In the genomic region with DNA sequence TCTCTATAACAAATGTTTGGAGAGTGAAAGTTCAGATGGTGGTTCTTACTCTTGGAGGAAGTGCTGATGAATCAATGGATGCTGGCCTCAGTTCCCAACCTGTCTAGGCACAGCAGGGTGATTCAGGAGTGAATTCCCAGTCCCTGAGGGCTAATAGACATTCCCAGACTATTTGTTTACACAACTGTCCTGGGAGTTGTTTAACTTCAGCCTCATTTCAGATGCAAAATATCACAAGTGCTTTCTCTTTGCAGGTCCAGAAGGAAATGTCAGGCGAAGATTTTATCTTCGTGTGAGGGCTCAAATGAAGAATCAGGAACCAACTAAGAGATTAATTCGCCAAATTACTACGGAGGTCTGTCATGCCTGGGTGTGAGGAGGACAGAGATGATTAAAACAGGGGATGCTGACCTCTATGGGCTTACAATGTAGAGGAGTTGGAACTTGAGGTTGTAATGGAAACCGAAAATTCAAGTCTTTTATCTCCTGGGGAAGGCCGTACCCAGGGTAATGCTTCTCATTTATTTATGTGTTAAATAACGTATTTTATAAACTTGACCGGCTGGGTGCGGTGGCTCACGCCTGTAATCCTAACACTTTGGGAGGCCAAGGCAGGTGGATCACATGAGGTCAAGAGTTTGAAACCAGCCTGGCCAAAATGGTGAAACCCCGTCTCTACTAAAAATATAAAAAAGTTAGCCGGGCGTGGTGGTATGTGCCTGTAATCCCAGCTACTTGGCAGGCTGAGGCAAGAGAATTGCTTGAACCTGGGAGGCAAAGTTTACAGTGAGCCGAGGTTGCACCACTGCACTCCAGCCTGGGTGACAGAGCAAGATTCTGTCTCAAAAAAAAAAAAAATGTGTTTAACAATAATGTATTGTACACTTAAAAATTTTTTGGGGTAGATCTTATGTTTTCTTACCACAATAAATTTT, we compare ENCODE assay signal across 17 cellular contexts. TPM values are rescaled to one million over a fixed set of nuclear protein-coding genes. Genes with fewer than 3 reads are reported as not detected.
DNase-seq lines count a peak whose midpoint lies in the region; ATAC-seq and TF ChIP-seq lines count a peak whose summit lies in the region.
"Had no signal": no experiment of that assay in that cellular context is flagged by ENCODE, and none has a peak within 500 bp of the region (broad histone marks: within the 10 kb centered on the region; RNA-seq: fewer than 3 reads in every experiment).

No MANE protein-coding gene starts in this region.

- no peaks in the 10 kb centered on the region for H3K9me2 ChIP-seq in Karpas-422 (replicated peaks; ENCODE audit: insufficient read depth, low read length)

- H4K20me1 ChIP-seq in Karpas-422 (ENCODE audit: insufficient read depth, low read depth, low read length), result no peaks in the 10 kb centered on the region

- DNase-seq in EL, result peak; percentile 17
- no peak for DNase-seq in Karpas-422
- peak; percentile 13 for DNase-seq in astrocyte of the spinal cord (ENCODE audit: low read depth, low spot score)
- no peak for DNase-seq in left lobe of liver (ENCODE audit: low spot score)
- no peak for DNase-seq in NCI-H774 (lab: John Stamatoyannopoulos, UW)
- no peak for DNase-seq in HT-29 (ENCODE audit: low spot score)
- DNase-seq: activated CD8-positive, alpha-beta T cell treated with anti-CD3 and anti-CD28 coated beads for 36 hours; activated T-cell treated with anti-CD3 and anti-CD28 coated beads, Interleukin-2, amount 50 U/mL, for 24 hours; CD4-positive, CD25-positive, alpha-beta regulatory T cell; cortex of kidney; NCI-H187; right cardiac atrium; SIG-M5; T-helper 17 cell had no signal

- ATAC-seq in left lobe of liver, result peak; percentile 67
- no peak for ATAC-seq in GM18868 (IDR thresholded peaks at IDR 0.05; ENCODE audit: unreplicated experiment)
- ATAC-seq in GM21825 (IDR thresholded peaks at IDR 0.05; ENCODE audit: unreplicated experiment), result no peak
- ATAC-seq: activated CD8-positive, alpha-beta T cell treated with anti-CD3 and anti-CD28 coated beads for 36 hours; HCT116; right cardiac atrium; T-helper 17 cell had no signal

- H3K4me1 ChIP-seq in Karpas-422 (ENCODE audit: low read length), result peaks cover 33% of the 10 kb centered on the region

- H3K27me3 ChIP-seq in Karpas-422 (ENCODE audit: low read length), result no peaks in the 10 kb centered on the region

- no peak overlapping the region for H3K9ac ChIP-seq in Karpas-422 (ENCODE audit: low read length)

- H3K4me2 ChIP-seq in Karpas-422 (ENCODE audit: low read depth, low read length, poor library complexity, severe bottlenecking), result peak overlapping the region; percentile 46

- in situ Hi-C loops in astrocyte of the spinal cord (cut with HindIII; ENCODE audit: low sequenced_read_pairs), result no loop called here

- no peak for TF ChIP-seq CTCF in astrocyte of the spinal cord (IDR thresholded peaks at IDR 0.05; ENCODE audit: low read depth, low read length)

- H2AFZ ChIP-seq in Karpas-422 (ENCODE audit: low read length), result no peak overlapping the region

- H3K36me3 ChIP-seq in Karpas-422 (ENCODE audit: insufficient read depth, low read length), result no peaks in the 10 kb centered on the region; the same call in 1 of the 2 replicates

- H3K9me3 ChIP-seq in Karpas-422 (ENCODE audit: low read length), result peaks cover 5% of the 10 kb centered on the region

- H3K27ac ChIP-seq in Karpas-422 (ENCODE audit: low read length), result no peak overlapping the region

- H3K4me3 ChIP-seq in Karpas-422 (ENCODE audit: low read length) (no peak overlapping the region), astrocyte of the spinal cord (ENCODE audit: low read depth, low read length) (no peak overlapping the region)

- no peaks in the 10 kb centered on the region for H3K79me2 ChIP-seq in Karpas-422 (ENCODE audit: low read length)

RNA-seq across cellular contexts. Expression of a gene that starts 38.7 kb away (rescaled TPM):
- total RNA-seq in Karpas-422 (2014; rRNA removed; shearing (Covaris generic); ENCODE audit: low replicate concordance), result 114 and 120 TPM in 2 replicates
- 8.1 TPM for total RNA-seq in left lobe of liver
- 7.9 and 8.7 TPM in 2 replicates for total RNA-seq in HT-29 (2014; rRNA removed; shearing (Covaris generic))

Comparison
In these comparisons a context has a peak if more than half of its experiments do, and no peak if none do; other contexts are left out.
1. DNase-seq: peak in EL (single experiment) and astrocyte of the spinal cord (single experiment); none in Karpas-422 (single experiment), left lobe of liver (single experiment), NCI-H774 (single experiment) and HT-29 (single experiment).
2. RNA of a gene that starts 38.7 kb away (total RNA-seq): 114 to 120 TPM in Karpas-422; 7.9 to 8.7 TPM in HT-29 and 8.1 TPM in left lobe of liver (single experiment); every median in the first group is over 10 times any median in the second.